Comparison of ENCODE assay signal across 15 cellular contexts in genomic region chr1:212952596-212952995, GRCh38. TPM values are rescaled to one million over a fixed set of nuclear protein-coding genes. Genes with fewer than 3 reads are reported as not detected.
DNase-seq lines count a peak whose midpoint lies in the region; ATAC-seq and TF ChIP-seq lines count a peak whose summit lies in the region.
"Had no signal": no experiment of that assay in that cellular context is flagged by ENCODE, and none has a peak within 500 bp of the region (broad histone marks: within the 10 kb centered on the region; RNA-seq: fewer than 3 reads in every experiment).

No MANE protein-coding gene starts in this region.

- H3K9me3 ChIP-seq in esophagus muscularis mucosa (no peaks in the 10 kb centered on the region), neural cell (ENCODE audit: low read length) (no peaks in the 10 kb centered on the region)

- WGBS in esophagus muscularis mucosa, result 52% methylated on average over 9 of the region's 9 CpGs

- H3K4me3 ChIP-seq in esophagus muscularis mucosa (peak overlapping the region in 2 of 4 donors; percentile 61 to 67), neural cell (ENCODE audit: low read length) (peak overlapping the region; percentile 94)

- H2AFZ ChIP-seq in neural cell (ENCODE audit: low read depth, low read length), result no peak overlapping the region

- peak overlapping the region in 3 of 4 donors; percentile 38 to 84 (median 80) for H3K4me3 Mint-ChIP-seq in IgD-negative memory B cell

- H3K36me3 ChIP-seq in esophagus muscularis mucosa (no peaks in the 10 kb centered on the region), neural cell (ENCODE audit: insufficient read depth, low read length) (peaks cover 12% of the 10 kb centered on the region)

- H3K27ac ChIP-seq in esophagus muscularis mucosa (replicated peaks in 1 of 4) (peak overlapping the region; percentile 20 to 55 (median 28)), neural cell (ENCODE audit: low read length) (no peak overlapping the region)
- H3K27ac ChIP-seq: RWPE1 had no signal

- TF ChIP-seq CTCF in esophagus muscularis mucosa (IDR thresholded peaks at IDR 0.05), result no peak
- no peak for TF ChIP-seq CTCF in neural cell (IDR thresholded peaks at IDR 0.05; ENCODE audit: poor library complexity, severe bottlenecking)

- H3K9ac ChIP-seq in neural cell (ENCODE audit: low read length), result peak overlapping the region; percentile 99

- POLR2A ChIA-PET in HEK293T (lab: Yijun Ruan, JAX), result no interaction called here

- in situ Hi-C loops in G401 (cut with HindIII; ENCODE audit: low sequenced_read_pairs), result no loop called here

- H3K79me2 ChIP-seq in neural cell (replicated peaks; ENCODE audit: insufficient read depth, low read length), result peaks cover 22% of the 10 kb centered on the region

- H4K20me1 ChIP-seq in neural cell (ENCODE audit: insufficient read depth), result no peaks in the 10 kb centered on the region

- H3K9me3 Mint-ChIP-seq in IgD-negative memory B cell, result peaks cover 0 to 3% (median 0%) of the 10 kb centered on the region in 3 donors

- peak; percentile 88 for DNase-seq in G401 (ENCODE audit: low spot score)
- DNase-seq in esophagus muscularis mucosa (ENCODE audit: extremely low spot score), result no peak
- no peak for DNase-seq in HEK293T (ENCODE audit: extremely low spot score)
- no peak for DNase-seq in NCI-H1436 treated with DMSO at 0.1 percent for 48 hours (lab: John Stamatoyannopoulos, UW)
- no peak for DNase-seq in effector CD4-positive, alpha-beta T cell
- DNase-seq: activated naive CD4-positive, alpha-beta T cell treated with Interleukin-2 at 50 U/mL for 16 hours; DMS53; GOT3; naive thymus-derived CD8-positive, alpha-beta T cell; NCI-H1092 treated with DMSO at 0.1 percent for 48 hours; T-helper 1 cell had no signal

- peaks cover 3% of the 10 kb centered on the region for H3F3A ChIP-seq in neural cell (ENCODE audit: insufficient read depth, low read length, poor library complexity, severe bottlenecking)

- H3K4me1 Mint-ChIP-seq in IgD-negative memory B cell, result peaks cover 3 to 12% (median 8%) of the 10 kb centered on the region in 3 donors

- H3K4me2 ChIP-seq in neural cell (ENCODE audit: low read length), result peak overlapping the region; percentile 58

- CTCF ChIA-PET in HEK293T (lab: Yijun Ruan, JAX), result no interaction called here

- TF ChIP-seq RAD21 in neural cell (conservative IDR thresholded peaks at IDR 0.05), result no peak

- H3K27ac Mint-ChIP-seq in IgD-negative memory B cell, result no peak overlapping the region

- no peak for TF ChIP-seq POLR2A in esophagus muscularis mucosa (IDR thresholded peaks at IDR 0.05; ENCODE audit: low read depth)

- peaks cover 0 to 18% (median 0%) of the 10 kb centered on the region in 4 donors for H3K27me3 ChIP-seq in esophagus muscularis mucosa
- H3K27me3 ChIP-seq in neural cell (ENCODE audit: insufficient read depth, low read depth, low read length), result peaks cover 5% of the 10 kb centered on the region

- ATAC-seq in GM21723 (IDR thresholded peaks at IDR 0.05; ENCODE audit: unreplicated experiment), result no peak
- ATAC-seq: naive thymus-derived CD8-positive, alpha-beta T cell had no signal

- peaks cover 22% of the 10 kb centered on the region for H3K27me3 Mint-ChIP-seq in IgD-negative memory B cell

- H3K4me1 ChIP-seq in esophagus muscularis mucosa, result peaks cover 12 to 32% (median 30%) of the 10 kb centered on the region in 4 donors

- no peaks in the 10 kb centered on the region for H3K9me2 ChIP-seq in neural cell (ENCODE audit: insufficient read depth, low read length)

- intact Hi-C loops in esophagus muscularis mucosa (cut with DNase I), result no loop called here

- TF ChIP-seq EP300 in esophagus muscularis mucosa (IDR thresholded peaks at IDR 0.05), result no peak
- no peak for TF ChIP-seq EP300 in neural cell (conservative IDR thresholded peaks at IDR 0.05; ENCODE audit: poor library complexity, severe bottlenecking)

- H3K36me3 Mint-ChIP-seq in IgD-negative memory B cell, result no peaks in the 10 kb centered on the region
- H3K36me3 Mint-ChIP-seq: naive thymus-derived CD8-positive, alpha-beta T cell had no signal

TF ChIP-seq in neural cell, 6 proteins besides CTCF, POLR2A, EP300 and RAD21:
- TF ChIP-seq POLR2AphosphoS5 (IDR thresholded peaks at IDR 0.05) (no peak), EZH2 (IDR thresholded peaks at IDR 0.05; ENCODE audit: borderline replicate concordance, insufficient read depth, low read length, poor library complexity, severe bottlenecking) (no peak), TAF1 (IDR thresholded peaks at IDR 0.05; ENCODE audit: low read depth) (no peak), SMC3 (conservative IDR thresholded peaks at IDR 0.05; ENCODE audit: poor library complexity) (no peak), MXI1 (conservative IDR thresholded peaks at IDR 0.05; ENCODE audit: poor library complexity, severe bottlenecking) (no peak), REST (IDR thresholded peaks at IDR 0.05; ENCODE audit: borderline replicate concordance) (no peak)
TF ChIP-seq in neural cell: peak in this region for 0.

TF ChIP-seq in HEK293T, 16 proteins besides CTCF, POLR2A, EP300 and RAD21:
- TF ChIP-seq PKNOX1 (IDR thresholded peaks at IDR 0.05) (no peak), SP1 (IDR thresholded peaks at IDR 0.05) (no peak), FOXA1 (IDR thresholded peaks at IDR 0.05) (no peak), TARDBP (IDR thresholded peaks at IDR 0.05) (no peak), ZNF384 (IDR thresholded peaks at IDR 0.05) (no peak), ARNT (IDR thresholded peaks at IDR 0.05) (no peak), FOXK2 (IDR thresholded peaks at IDR 0.05) (no peak), ELF4 (IDR thresholded peaks at IDR 0.05) (no peak), LEF1 (IDR thresholded peaks at IDR 0.05; ENCODE audit: borderline replicate concordance) (no peak), NFRKB (IDR thresholded peaks at IDR 0.05) (no peak), CTBP1 (IDR thresholded peaks at IDR 0.05; ENCODE audit: borderline replicate concordance) (no peak)

RNA-seq across cellular contexts. Expression of gene VASH2, which starts 2.3 kb away (rescaled TPM):
- 0.68 and 1.1 TPM in 2 replicates for total RNA-seq in G401 (2014; rRNA removed; shearing (Covaris generic))
- not detected for polyA plus RNA-seq in IgD-negative memory B cell
- total RNA-seq in esophagus muscularis mucosa, result 1 to 10 TPM; 1.9 to 8.3 (median 2.6) TPM
- 65.2 and 69.5 TPM in 2 replicates for polyA plus RNA-seq in neural cell
- 84.5 and 106 TPM in 2 replicates for polyA minus RNA-seq in neural cell
- total RNA-seq: naive thymus-derived CD8-positive, alpha-beta T cell had no signal
